ENCODE assay signal across 29 cellular contexts in the genomic region with DNA sequence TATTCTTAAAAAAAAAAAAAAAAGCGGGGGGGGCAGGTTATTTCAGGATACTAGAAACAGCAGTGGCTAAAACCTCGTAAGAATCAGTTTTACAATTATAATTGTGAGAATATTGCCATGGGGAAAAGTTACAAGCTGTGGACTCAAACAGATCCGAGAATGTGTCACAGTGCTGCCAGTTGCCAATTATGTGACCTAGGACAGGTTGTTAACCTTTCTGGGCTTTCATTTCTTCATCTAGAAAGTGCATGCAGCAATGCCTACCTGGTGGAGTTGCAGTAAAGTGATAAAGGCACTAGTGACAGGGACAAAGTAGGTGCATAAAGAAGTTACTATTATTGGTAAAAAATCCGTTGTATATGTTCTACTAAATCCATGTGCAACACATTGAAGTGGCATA.
"Had no signal": no experiment of that assay in that cellular context is flagged by ENCODE, and none has a peak within 500 bp of the region (broad histone marks: within the 10 kb centered on the region; RNA-seq: fewer than 3 reads in every experiment).

No MANE protein-coding gene starts in this region.

- H3K4me3 Mint-ChIP-seq: naive thymus-derived CD4-positive, alpha-beta T cell; natural killer cell; nephron; neural progenitor cell; stimulated activated effector memory CD8-positive, alpha-beta T cell treated with anti-CD3 and anti-CD28 coated beads, Interleukin-12 subunit alpha, Interleukin-12 subunit beta, amount 100 ng/mL, for 72 hours; stimulated activated naive B cell treated with anti-CD40 and anti-IgM and Interleukin-4, amounts not matched to agents 10 μg/mL and 1 μg/mL and 100 μg/mL, for 72 hours; stimulated activated naive CD8-positive, alpha-beta T cell treated with anti-CD3 and anti-CD28 coated beads, Interleukin-15, amount 100 ng/mL, for 72 hours had no signal

- H2AFZ ChIP-seq: neural progenitor cell, parathyroid adenoma had no signal

- ATAC-seq: naive thymus-derived CD4-positive, alpha-beta T cell; natural killer cell; psoas muscle; right cardiac atrium; sciatic nerve; stimulated activated effector memory CD8-positive, alpha-beta T cell treated with anti-CD3 and anti-CD28 coated beads, Interleukin-12 subunit alpha, Interleukin-12 subunit beta, amount 100 ng/mL, for 72 hours; stimulated activated naive B cell treated with anti-CD40 and anti-IgM and Interleukin-4, amounts not matched to agents 10 μg/mL and 1 μg/mL and 100 μg/mL, for 72 hours; stimulated activated naive CD8-positive, alpha-beta T cell treated with anti-CD3 and anti-CD28 coated beads, Interleukin-15, amount 100 ng/mL, for 72 hours; stimulated activated naive CD8-positive, alpha-beta T cell treated with anti-CD3 and anti-CD28 coated beads, Interleukin-15, Interleukin-2, amounts not matched to agents 100 U/mL and 50 U/mL, for 24 hours had no signal

- FAIRE-seq: urothelium cell line had no signal

- H3K9me3 Mint-ChIP-seq: natural killer cell; nephron; neural progenitor cell; stimulated activated effector memory CD8-positive, alpha-beta T cell treated with anti-CD3 and anti-CD28 coated beads, Interleukin-12 subunit alpha, Interleukin-12 subunit beta, amount 100 ng/mL, for 72 hours; stimulated activated naive B cell treated with anti-CD40 and anti-IgM and Interleukin-4, amounts not matched to agents 10 μg/mL and 1 μg/mL and 100 μg/mL, for 72 hours; stimulated activated naive CD8-positive, alpha-beta T cell treated with anti-CD3 and anti-CD28 coated beads, Interleukin-15, amount 100 ng/mL, for 72 hours had no signal

- H3K4me1 ChIP-seq: parathyroid adenoma, psoas muscle, testis, upper lobe of left lung, vagina had no signal

- H3K9me3 ChIP-seq: ovary, psoas muscle, suprapubic skin, testis, tibial artery, transverse colon, upper lobe of left lung, vagina had no signal

- DNase-seq: naive thymus-derived CD4-positive, alpha-beta T cell; natural killer cell; occipital lobe; ovary; posterior cingulate gyrus; psoas muscle; right cardiac atrium; stimulated activated CD4-positive, alpha-beta T cell treated with anti-CD3 and anti-CD28 coated beads, Interleukin-15, amount 100 ng/mL, for 24 hours; stimulated activated CD4-positive, alpha-beta T cell treated with anti-CD3 and anti-CD28 coated beads, Interleukin-2, amount 100 ng/mL, for 24 hours; stimulated activated CD4-positive, alpha-beta T cell treated with anti-CD3 and anti-CD28 coated beads, Interleukin-2, amount 100 ng/mL, for 48 hours; stimulated activated CD4-positive, alpha-beta T cell treated with anti-CD3 and anti-CD28 coated beads, Interleukin-4, amount 100 ng/mL, for 24 hours; stimulated activated naive B cell treated with anti-CD40 and anti-IgM and Interleukin-4, amounts not matched to agents 10 μg/mL and 1 μg/mL and 100 μg/mL, for 72 hours; stimulated activated naive CD8-positive, alpha-beta T cell treated with anti-CD3 and anti-CD28 coated beads, Interleukin-15, amount 100 ng/mL, for 72 hours; stimulated activated naive CD8-positive, alpha-beta T cell treated with anti-CD3 and anti-CD28 coated beads, Interleukin-15, Interleukin-2, amounts not matched to agents 100 U/mL and 50 U/mL, for 24 hours; substantia nigra; testis; tibial artery; transverse colon; upper lobe of left lung had no signal

- H3K36me3 ChIP-seq: neural progenitor cell, ovary, suprapubic skin, tibial artery, upper lobe of left lung, vagina had no signal

- H3K27me3 ChIP-seq: neural progenitor cell, ovary, suprapubic skin, testis, tibial artery, transverse colon, upper lobe of left lung, vagina had no signal

- H3K4me1 Mint-ChIP-seq: natural killer cell; stimulated activated effector memory CD8-positive, alpha-beta T cell treated with anti-CD3 and anti-CD28 coated beads, Interleukin-12 subunit alpha, Interleukin-12 subunit beta, amount 100 ng/mL, for 72 hours; stimulated activated naive B cell treated with anti-CD40 and anti-IgM and Interleukin-4, amounts not matched to agents 10 μg/mL and 1 μg/mL and 100 μg/mL, for 72 hours; stimulated activated naive CD8-positive, alpha-beta T cell treated with anti-CD3 and anti-CD28 coated beads, Interleukin-15, amount 100 ng/mL, for 72 hours had no signal

- H3K4me3 ChIP-seq: neural progenitor cell, ovary, psoas muscle, skin epidermis, suprapubic skin, testis, transverse colon, upper lobe of left lung, vagina had no signal

- H3K9ac ChIP-seq: neural progenitor cell, parathyroid adenoma had no signal

- H3K79me2 ChIP-seq: parathyroid adenoma had no signal

- H3K36me3 Mint-ChIP-seq: naive thymus-derived CD4-positive, alpha-beta T cell; natural killer cell; stimulated activated effector memory CD8-positive, alpha-beta T cell treated with anti-CD3 and anti-CD28 coated beads, Interleukin-12 subunit alpha, Interleukin-12 subunit beta, amount 100 ng/mL, for 72 hours; stimulated activated naive B cell treated with anti-CD40 and anti-IgM and Interleukin-4, amounts not matched to agents 10 μg/mL and 1 μg/mL and 100 μg/mL, for 72 hours had no signal

- H3K27me3 Mint-ChIP-seq: progenitor cell of endocrine pancreas; stimulated activated naive B cell treated with anti-CD40 and anti-IgM and Interleukin-4, amounts not matched to agents 10 μg/mL and 1 μg/mL and 100 μg/mL, for 72 hours; stimulated activated naive CD8-positive, alpha-beta T cell treated with anti-CD3 and anti-CD28 coated beads, Interleukin-15, amount 100 ng/mL, for 72 hours had no signal

- H3K27ac Mint-ChIP-seq: naive thymus-derived CD4-positive, alpha-beta T cell; natural killer cell; nephron; neural progenitor cell; progenitor cell of endocrine pancreas; stimulated activated effector memory CD8-positive, alpha-beta T cell treated with anti-CD3 and anti-CD28 coated beads, Interleukin-12 subunit alpha, Interleukin-12 subunit beta, amount 100 ng/mL, for 72 hours; stimulated activated naive B cell treated with anti-CD40 and anti-IgM and Interleukin-4, amounts not matched to agents 10 μg/mL and 1 μg/mL and 100 μg/mL, for 72 hours; stimulated activated naive CD8-positive, alpha-beta T cell treated with anti-CD3 and anti-CD28 coated beads, Interleukin-15, amount 100 ng/mL, for 72 hours had no signal

- H3K4me2 ChIP-seq: neural progenitor cell had no signal

- H3K27ac ChIP-seq: neural progenitor cell, ovary, parathyroid adenoma, psoas muscle, skin epidermis, suprapubic skin, testis, transverse colon, upper lobe of left lung, vagina had no signal
